22 cellular contexts compared by ENCODE assay signal in the genomic region with DNA sequence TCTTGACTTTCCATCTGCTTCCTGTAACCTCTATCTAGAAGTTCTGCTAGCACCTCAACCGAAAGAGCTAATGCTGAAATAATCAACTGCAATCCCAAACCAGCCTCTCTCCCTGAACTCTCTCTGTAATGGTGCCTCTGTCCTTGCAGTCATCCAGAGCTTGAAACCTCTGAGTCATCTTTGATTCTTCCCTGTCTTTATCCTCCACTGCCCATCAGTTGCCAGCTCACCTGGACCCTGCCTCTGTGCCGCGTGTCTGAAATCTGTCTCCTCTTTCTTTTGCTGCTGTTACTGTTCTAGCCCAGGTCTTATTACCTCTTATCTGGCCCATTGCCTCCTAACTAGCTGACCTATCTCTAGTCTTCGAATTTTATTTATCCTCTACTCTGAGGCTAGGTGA. TPM values are rescaled to one million over a fixed set of nuclear protein-coding genes. Genes with fewer than 3 reads are reported as not detected.
DNase-seq lines count a peak whose midpoint lies in the region; ATAC-seq and TF ChIP-seq lines count a peak whose summit lies in the region.
"Had no signal": no experiment of that assay in that cellular context is flagged by ENCODE, and none has a peak within 500 bp of the region (broad histone marks: within the 10 kb centered on the region; RNA-seq: fewer than 3 reads in every experiment).

No MANE protein-coding gene starts in this region.

- H4K8ac ChIP-seq in H9 (replicated peaks; ENCODE audit: insufficient read length, low read depth, low read length), result no peak overlapping the region

- intact Hi-C loops in spleen (cut with DNase I; ENCODE audit: low total_unique reads), result no loop called here
- intact Hi-C loops in CD4-positive, alpha-beta T cell (cut with DNase I, micrococcal nuclease), result no loop called here

- H3K4me3 ChIP-seq in adipocyte (ENCODE audit: low read length) (no peak overlapping the region), spleen (no peak overlapping the region)
- H3K4me3 ChIP-seq: K562 had no signal

- H3K23me2 ChIP-seq in H9 (ENCODE audit: insufficient read length, low read depth, low read length, poor library complexity, severe bottlenecking), result no peaks in the 10 kb centered on the region

- H2BK12ac ChIP-seq in H9 (ENCODE audit: insufficient read length, low read depth, low read length), result no peak overlapping the region

- TF ChIP-seq CTCF in H9 (conservative IDR thresholded peaks at IDR 0.05) (no peak), spleen (IDR thresholded peaks at IDR 0.05 in 8 of 11, conservative IDR thresholded peaks at IDR 0.05 in 3 of 11) (no peak)
- TF ChIP-seq CTCF in CD4-positive, alpha-beta T cell (IDR thresholded peaks at IDR 0.05), result no peak

- no peak overlapping the region for H2BK15ac ChIP-seq in H9 (ENCODE audit: low read depth, low read length)

- no peak overlapping the region for H2AK5ac ChIP-seq in H9 (ENCODE audit: insufficient read length, low read length)

- H4K5ac ChIP-seq in H9 (ENCODE audit: insufficient read length, low read depth, low read length), result no peak overlapping the region

- H3K79me1 ChIP-seq in H9 (ENCODE audit: insufficient read depth, low read depth, low read length, poor library complexity, severe bottlenecking), result no peaks in the 10 kb centered on the region

- no peaks in the 10 kb centered on the region for H3K9me3 Mint-ChIP-seq in H9
- no peaks in the 10 kb centered on the region for H3K9me3 Mint-ChIP-seq in CD4-positive, alpha-beta T cell
- H3K9me3 Mint-ChIP-seq in activated T-cell treated with anti-CD3 and anti-CD28 coated beads, Interleukin-2, amount 50 U/mL, for 4 hours, result no peaks in the 10 kb centered on the region
- H3K9me3 Mint-ChIP-seq: CD8-positive, alpha-beta memory T cell had no signal

- H4K20me1 ChIP-seq in H9 (ENCODE audit: control insufficient read depth, insufficient read depth, insufficient read length), result no peaks in the 10 kb centered on the region

- WGBS in H9 (ENCODE audit: extremely low coverage, insufficient read length, low lambda C conversion rate), result no CpG with 5 or more reads among the region's 4 CpGs
- WGBS in spleen, 5 donors, result 74 to 92% (median 81%) methylated on average over 4 of the region's 4 CpGs

- no peaks in the 10 kb centered on the region for H3K79me2 ChIP-seq in H9 (ENCODE audit: insufficient read depth, low read length)

- H3K4me3 Mint-ChIP-seq in H9, result no peak overlapping the region
- H3K4me3 Mint-ChIP-seq in CD4-positive, alpha-beta T cell, result no peak overlapping the region
- H3K4me3 Mint-ChIP-seq in activated T-cell treated with anti-CD3 and anti-CD28 coated beads, Interleukin-2, amount 50 U/mL, for 4 hours, result no peak overlapping the region
- H3K4me3 Mint-ChIP-seq: CD8-positive, alpha-beta memory T cell had no signal

- CTCF ChIA-PET in CD4-positive, alpha-beta T cell (lab: Charles Lee), result interaction anchor here (1.4 kb wide), 1 partner anchor 36 kb away, joined by 3 read pairs; no protein-coding TSS in a partner anchor

- H2BK20ac ChIP-seq in H9 (ENCODE audit: low read depth, low read length, poor library complexity, severe bottlenecking), result no peak overlapping the region

- no peak for TF ChIP-seq POLR2A in spleen (IDR thresholded peaks at IDR 0.05)

- H3K23ac ChIP-seq in H9 (ENCODE audit: insufficient read length, low read depth, low read length), result no peak overlapping the region

- H3K36me3 ChIP-seq in adipocyte (ENCODE audit: control insufficient read depth, insufficient read depth, low read length, severe bottlenecking), result peaks cover 35% of the 10 kb centered on the region
- peaks cover 0 to 93% (median 48%) of the 10 kb centered on the region in 6 donors for H3K36me3 ChIP-seq in spleen

- H3K9ac ChIP-seq in H9 (ENCODE audit: extremely low read depth, insufficient read length, low read length) (no peak overlapping the region), adipocyte (ENCODE audit: low read length) (no peak overlapping the region)

- no peak overlapping the region for H3K56ac ChIP-seq in H9 (ENCODE audit: insufficient read length, low read depth, low read length)

- H3K14ac ChIP-seq in H9 (ENCODE audit: insufficient read depth, low read length), result no peak overlapping the region

- no peak overlapping the region for H2AFZ ChIP-seq in H9 (ENCODE audit: low read length)

- DNase-seq in H9 (no peak), adipocyte (ENCODE audit: low read depth) (peak; percentile 19), mesenteric fat pad (ENCODE audit: low spot score) (peak; percentile 11), spleen (peak; percentile 18), NCI-H748 (lab: John Stamatoyannopoulos, UW; ENCODE audit: unreplicated experiment) (no peak)
- DNase-seq in CD4-positive, alpha-beta T cell, result no peak
- DNase-seq in activated T-cell treated with anti-CD3 and anti-CD28 coated beads, Interleukin-2, amount 50 U/mL, for 4 hours, result no peak
- DNase-seq: C1 segment of cervical spinal cord; CD8-positive, alpha-beta memory T cell; DMS 273 treated with DMSO at 0.1 percent for 48 hours; DMS79; Kasumi-1; NCI-H1105; NCI-H1436 treated with DMSO at 0.1 percent for 48 hours; NCI-H187 treated with DMSO at 0.1 percent for 48 hours; NCI-H524; NCI-H774 had no signal

- 0 out of 7 replicates have a peak overlapping the region, but pooled peaks of 2 of the 3 experiments have one; percentile 3 to 6 for H3K27ac Mint-ChIP-seq in H9
- H3K27ac Mint-ChIP-seq in CD4-positive, alpha-beta T cell, result no peak overlapping the region

- POLR2A ChIA-PET in CD4-positive, alpha-beta T cell (lab: Charles Lee), result no interaction called here

- H3K4me1 Mint-ChIP-seq in H9, result no peaks in the 10 kb centered on the region
- H3K4me1 Mint-ChIP-seq in CD4-positive, alpha-beta T cell (ENCODE audit: low read depth), result no peaks in the 10 kb centered on the region
- H3K4me1 Mint-ChIP-seq in activated T-cell treated with anti-CD3 and anti-CD28 coated beads, Interleukin-2, amount 50 U/mL, for 4 hours (ENCODE audit: low read depth), result peaks cover 2% of the 10 kb centered on the region

- no peak overlapping the region for H2BK120ac ChIP-seq in H9 (ENCODE audit: low read depth, low read length, poor library complexity, severe bottlenecking)

- H3K27ac ChIP-seq in H9 (ENCODE audit: insufficient read length, low read depth, low read length) (no peak overlapping the region), spleen (no peak overlapping the region)
- no peak overlapping the region for H3K27ac ChIP-seq in CD4-positive, alpha-beta T cell (ENCODE audit: low read depth, low read length)

- no peak for ATAC-seq in CD4-positive, alpha-beta T cell (ENCODE audit: poor library complexity)
- ATAC-seq in activated T-cell treated with anti-CD3 and anti-CD28 coated beads, Interleukin-2, amount 50 U/mL, for 4 hours, result no peak
- ATAC-seq: K562, SK-N-SH treated with all-trans-retinoic acid at 6 μM for 48 hours had no signal

- H4K91ac ChIP-seq in H9 (ENCODE audit: insufficient read length, low read depth, low read length), result no peak overlapping the region

- H3K27me3 Mint-ChIP-seq in H9 (ENCODE audit: low read depth), result no peaks in the 10 kb centered on the region; the same call in 1 of the 2 replicates
- H3K27me3 Mint-ChIP-seq in CD4-positive, alpha-beta T cell, result no peaks in the 10 kb centered on the region
- H3K27me3 Mint-ChIP-seq in activated T-cell treated with anti-CD3 and anti-CD28 coated beads, Interleukin-2, amount 50 U/mL, for 4 hours (ENCODE audit: low read depth), result no peaks in the 10 kb centered on the region
- H3K27me3 Mint-ChIP-seq: CD8-positive, alpha-beta memory T cell had no signal

- H3K27me3 ChIP-seq in H9 (ENCODE audit: insufficient read depth, low read length), result no peaks in the 10 kb centered on the region
- H3K27me3 ChIP-seq in adipocyte (replicated peaks; ENCODE audit: control insufficient read depth, insufficient read depth, low read length), result no peaks in the 10 kb centered on the region
- no peaks in the 10 kb centered on the region for H3K27me3 ChIP-seq in spleen (replicated peaks in 1 of 7)
- no peaks in the 10 kb centered on the region for H3K27me3 ChIP-seq in CD4-positive, alpha-beta T cell (ENCODE audit: control insufficient read depth, insufficient read depth, low read length)

- no peaks in the 10 kb centered on the region for H3K9me3 ChIP-seq in H9 (ENCODE audit: control insufficient read depth, low read depth, low read length)
- no peaks in the 10 kb centered on the region for H3K9me3 ChIP-seq in adipocyte (ENCODE audit: control insufficient read depth, low read length)
- H3K9me3 ChIP-seq in spleen, result no peaks in the 10 kb centered on the region
- H3K9me3 ChIP-seq in CD4-positive, alpha-beta T cell (ENCODE audit: control insufficient read depth, low read length), result no peaks in the 10 kb centered on the region

- no peak overlapping the region for H3K4ac ChIP-seq in H9 (ENCODE audit: low read depth, low read length)

- no peaks in the 10 kb centered on the region for H3K4me1 ChIP-seq in H9 (ENCODE audit: insufficient read depth, low read length)
- peaks cover 15% of the 10 kb centered on the region for H3K4me1 ChIP-seq in adipocyte (ENCODE audit: control insufficient read depth, insufficient read depth, low read length)
- H3K4me1 ChIP-seq in spleen, result peaks cover 0 to 16% (median 3%) of the 10 kb centered on the region in 6 donors

- H3K18ac ChIP-seq in H9 (ENCODE audit: insufficient read length, low read depth, low read length), result no peak overlapping the region

- H3T11ph ChIP-seq in H9 (ENCODE audit: low read length), result no peak overlapping the region

- H2BK5ac ChIP-seq in H9 (ENCODE audit: insufficient read length, low read length), result no peak overlapping the region

- peaks cover 6 to 54% (median 40%) of the 10 kb centered on the region in 3 experiments for H3K36me3 Mint-ChIP-seq in H9 (ENCODE audit: insufficient read depth in 1 of 3, low read depth in 3 of 3)
- H3K36me3 Mint-ChIP-seq in CD4-positive, alpha-beta T cell (ENCODE audit: low read depth), result peaks cover 74% of the 10 kb centered on the region
- H3K36me3 Mint-ChIP-seq in activated T-cell treated with anti-CD3 and anti-CD28 coated beads, Interleukin-2, amount 50 U/mL, for 4 hours (ENCODE audit: insufficient read depth), result peaks cover 33% of the 10 kb centered on the region

- no peak overlapping the region for H3K4me2 ChIP-seq in H9 (ENCODE audit: insufficient read depth, insufficient read length, low read length)

RNA-seq across cellular contexts. Expression of a gene that starts 15.5 kb away (rescaled TPM):
- total RNA-seq in H9 (2021) (25.0 and 26.2 TPM in 2 replicates), mesenteric fat pad (15.4 TPM), spleen (100 to 1,000 TPM in 2 of 7 donors, 10 to 100 TPM in 5; 40.1 to 131 (median 87.9) TPM)
- polyA plus RNA-seq in spleen, result 10 to 100 TPM; 15.0 to 21.5 (median 18.7) TPM
- 10 to 100 TPM; 29.1 to 33.9 TPM for total RNA-seq in CD4-positive, alpha-beta T cell
- 10 to 100 TPM in 1 of 3 donors, 1 to 10 TPM in 2; 9.2 to 12.2 (median 9.9) TPM for total RNA-seq in activated T-cell treated with anti-CD3 and anti-CD28 coated beads, Interleukin-2, amount 50 U/mL, for 4 hours

RNA-seq across cellular contexts. Expression of a gene that starts 17.0 kb away (rescaled TPM):
- total RNA-seq in H9 (2021) (2.1 and 2.7 TPM in 2 replicates), mesenteric fat pad (1.1 TPM), spleen (100 to 1,000 TPM in 5 of 7 donors, 10 to 100 TPM in 2; 55.5 to 158 (median 106) TPM)
- polyA plus RNA-seq in spleen, result 100 to 1,000 TPM in 1 of 3 donors, 10 to 100 TPM in 2; 93.2 to 170 (median 97.7) TPM
- total RNA-seq in CD4-positive, alpha-beta T cell, result not detected
- total RNA-seq in activated T-cell treated with anti-CD3 and anti-CD28 coated beads, Interleukin-2, amount 50 U/mL, for 4 hours, result not detected
- total RNA-seq: A673, HT1080, M059J had no signal
- polyA plus RNA-seq: CD8-positive, alpha-beta memory T cell had no signal

RNA-seq across cellular contexts. Expression of a gene that starts 36.7 kb away (rescaled TPM):
- 14.4 and 15.1 TPM in 2 replicates for total RNA-seq in H9 (2021)
- total RNA-seq in mesenteric fat pad, result 68.8 TPM
- total RNA-seq in spleen, result 100 to 1,000 TPM in 3 of 7 donors, 10 to 100 TPM in 4; 67.0 to 126 (median 93.1) TPM
- polyA plus RNA-seq in spleen, result 10 to 100 TPM; 19.1 to 26.1 (median 20.3) TPM
- total RNA-seq in CD4-positive, alpha-beta T cell, result 10 to 100 TPM; 12.2 to 14.1 TPM
- total RNA-seq in activated T-cell treated with anti-CD3 and anti-CD28 coated beads, Interleukin-2, amount 50 U/mL, for 4 hours, result 1 to 10 TPM; 3.7 to 7.0 (median 6.0) TPM

RNA-seq across cellular contexts. Expression of a gene that starts 43.8 kb away (rescaled TPM):
- 38.1 and 40.5 TPM in 2 replicates for total RNA-seq in H9 (2021)
- 56.5 TPM for total RNA-seq in mesenteric fat pad
- total RNA-seq in spleen, result 10 to 100 TPM; 16.9 to 35.8 (median 25.5) TPM
- polyA plus RNA-seq in spleen, result 10 to 100 TPM; 13.4 to 19.3 (median 14.4) TPM
- total RNA-seq in CD4-positive, alpha-beta T cell, result 10 to 100 TPM; 22.9 TPM
- total RNA-seq in activated T-cell treated with anti-CD3 and anti-CD28 coated beads, Interleukin-2, amount 50 U/mL, for 4 hours, result 10 to 100 TPM; 45.9 to 68.0 (median 65.7) TPM

RNA-seq across cellular contexts. Expression of a gene that starts 53.4 kb away (rescaled TPM):
- total RNA-seq in H9 (2021), result 11.4 and 11.5 TPM in 2 replicates
- total RNA-seq in mesenteric fat pad, result 789 TPM
- 100 to 1,000 TPM; 188 to 421 (median 289) TPM for total RNA-seq in spleen
- 100 to 1,000 TPM in 2 of 3 donors, 10 to 100 TPM in 1; 91.8 to 183 (median 154) TPM for polyA plus RNA-seq in spleen
- 1 to 10 TPM; 3.1 to 4.0 TPM for total RNA-seq in CD4-positive, alpha-beta T cell
- total RNA-seq in activated T-cell treated with anti-CD3 and anti-CD28 coated beads, Interleukin-2, amount 50 U/mL, for 4 hours, result 1 to 10 TPM in 2 of 3 donors, under 1 TPM in 1; 0.98 to 2.3 (median 1.7) TPM

Comparison
In these comparisons a context has a peak if more than half of its experiments do, and no peak if none do; other contexts are left out.
1. DNase-seq: peak in adipocyte (single experiment), mesenteric fat pad (single experiment) and spleen (single experiment); none in H9 (single experiment), NCI-H748 (single experiment), CD4-positive, alpha-beta T cell (0 of 10) and activated T-cell treated with anti-CD3 and anti-CD28 coated beads, Interleukin-2, amount 50 U/mL, for 4 hours (single experiment).
2. RNA of a gene that starts 17.0 kb away (total RNA-seq): 55.5 to 158 TPM in spleen; 2.1 to 2.7 TPM in H9, 1.1 TPM in mesenteric fat pad (single experiment), not detected in CD4-positive, alpha-beta T cell and not detected in activated T-cell treated with anti-CD3 and anti-CD28 coated beads, Interleukin-2, amount 50 U/mL, for 4 hours; every median in the first group is over 10 times any median in the second.